ENCODE assay signal across 10 cellular contexts in genomic region chr17:80762076-80762475, GRCh38.
A peak's percentile ranks its signal among the peaks of the same experiment; 100 is the strongest.
DNase-seq lines count a peak whose midpoint lies in the region; ATAC-seq and TF ChIP-seq lines count a peak whose summit lies in the region.
"Had no signal": no experiment of that assay in that cellular context is flagged by ENCODE, and none has a peak within 500 bp of the region (broad histone marks: within the 10 kb centered on the region; RNA-seq: fewer than 3 reads in every experiment).

No MANE protein-coding gene starts in this region.

- no peaks in the 10 kb centered on the region for H3K9me3 Mint-ChIP-seq in activated naive CD8-positive, alpha-beta T cell treated with anti-CD3 and anti-CD28 coated beads, Interleukin-2, amount 50 U/mL, for 24 hours

- peak overlapping the region; percentile 70 for H3K27ac ChIP-seq in osteoblast (ENCODE audit: low read depth, low read length)

- peaks cover 85% of the 10 kb centered on the region for H3K4me1 Mint-ChIP-seq in activated naive CD8-positive, alpha-beta T cell treated with anti-CD3 and anti-CD28 coated beads, Interleukin-2, amount 50 U/mL, for 24 hours

- peaks cover 18% of the 10 kb centered on the region for H3K4me1 ChIP-seq in osteoblast (ENCODE audit: insufficient read depth, low read length)

- H3K36me3 ChIP-seq in osteoblast (ENCODE audit: insufficient read depth, low read length): no peaks in the 10 kb centered on the region

- TF ChIP-seq CTCF in osteoblast (IDR thresholded peaks at IDR 0.05; ENCODE audit: extremely low read depth, low read depth, low read length): no peak

- H4K20me1 ChIP-seq in osteoblast (ENCODE audit: insufficient read depth, low read length): no peaks in the 10 kb centered on the region

- H3K4me3 Mint-ChIP-seq in activated naive CD8-positive, alpha-beta T cell treated with anti-CD3 and anti-CD28 coated beads, Interleukin-2, amount 50 U/mL, for 24 hours: peak overlapping the region; percentile 62

- no peaks in the 10 kb centered on the region for H3K27me3 Mint-ChIP-seq in activated naive CD8-positive, alpha-beta T cell treated with anti-CD3 and anti-CD28 coated beads, Interleukin-2, amount 50 U/mL, for 24 hours

- no peak overlapping the region for H2AFZ ChIP-seq in osteoblast (ENCODE audit: low read length)

- H3K36me3 Mint-ChIP-seq in activated naive CD8-positive, alpha-beta T cell treated with anti-CD3 and anti-CD28 coated beads, Interleukin-2, amount 50 U/mL, for 24 hours (ENCODE audit: low read depth): peaks cover 40% of the 10 kb centered on the region

- H3K27ac Mint-ChIP-seq in activated naive CD8-positive, alpha-beta T cell treated with anti-CD3 and anti-CD28 coated beads, Interleukin-2, amount 50 U/mL, for 24 hours: peak overlapping the region; percentile 98

- H3K9me3 ChIP-seq in osteoblast (ENCODE audit: low read depth, low read length): no peaks in the 10 kb centered on the region

- H3K79me2 ChIP-seq in osteoblast (ENCODE audit: insufficient read depth, low read length): no peaks in the 10 kb centered on the region

- H3K27me3 ChIP-seq in osteoblast (ENCODE audit: insufficient read depth, low read length): no peaks in the 10 kb centered on the region

- no peak overlapping the region for H3K4me3 ChIP-seq in osteoblast (ENCODE audit: insufficient read depth, low read length)

- DNase-seq in NCI-H345 (lab: John Stamatoyannopoulos, UW) (peak; percentile 57), NCI-H345 treated with DMSO at 0.1 percent for 48 hours (lab: John Stamatoyannopoulos, UW; ENCODE audit: unreplicated experiment) (no peak), NCI-H69 (lab: John Stamatoyannopoulos, UW) (peak; percentile 81), osteoblast (ENCODE audit: insufficient read length, low spot score, missing footprints) (peak; percentile 55), NCI-H1694 treated with DMSO at 0.1 percent for 48 hours (lab: John Stamatoyannopoulos, UW) (no peak)
- DNase-seq in activated naive CD8-positive, alpha-beta T cell treated with anti-CD3 and anti-CD28 coated beads, Interleukin-2, amount 50 U/mL, for 24 hours: no peak
- DNase-seq: NCI-H1436 treated with DMSO at 0.1 percent for 48 hours had no signal

- peak overlapping the region; percentile 71 for H3K4me2 ChIP-seq in osteoblast (ENCODE audit: insufficient read depth, low read length)

- ATAC-seq in activated naive CD8-positive, alpha-beta T cell treated with anti-CD3 and anti-CD28 coated beads, Interleukin-2, amount 50 U/mL, for 24 hours: no peak
- ATAC-seq in HG03378 (IDR thresholded peaks at IDR 0.05; ENCODE audit: unreplicated experiment) (no peak), GM21390 (IDR thresholded peaks at IDR 0.05; ENCODE audit: unreplicated experiment) (no peak)
- ATAC-seq: left lobe of liver had no signal

Comparison
In these comparisons a context has a peak if more than half of its experiments do, and no peak if none do; other contexts are left out.
1. DNase-seq: peak in NCI-H345 (single experiment), NCI-H69 (single experiment) and osteoblast (single experiment); none in NCI-H345 treated with DMSO at 0.1 percent for 48 hours (single experiment), activated naive CD8-positive, alpha-beta T cell treated with anti-CD3 and anti-CD28 coated beads, Interleukin-2, amount 50 U/mL, for 24 hours (single experiment) and NCI-H1694 treated with DMSO at 0.1 percent for 48 hours (single experiment).